In the genomic region with DNA sequence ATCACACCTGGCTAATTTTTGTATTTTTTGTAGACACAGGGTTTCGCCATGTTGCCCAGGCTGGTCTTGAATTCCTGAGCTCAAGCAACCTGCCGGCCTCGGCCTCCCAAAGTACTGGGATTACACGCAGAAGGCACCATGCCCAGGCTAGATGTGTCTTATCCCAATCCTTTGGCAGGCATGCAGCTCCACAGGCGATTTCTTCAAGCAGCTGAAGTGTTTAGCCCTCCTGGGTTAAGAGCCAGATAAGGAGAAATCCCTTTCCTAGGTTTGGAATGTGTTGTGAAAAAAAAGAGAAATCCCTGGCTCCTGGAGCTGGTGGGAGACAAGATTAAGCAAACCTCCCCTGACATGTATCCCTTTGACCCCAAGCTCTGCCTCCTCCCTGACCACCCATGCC, we compare ENCODE assay signal across 1 cellular context.
TF ChIP-seq lines count a peak whose summit lies in the region.

No MANE protein-coding gene starts in this region.

TF ChIP-seq in H1, 55 proteins besides CTCF, POLR2A, EP300 and RAD21:
- TF ChIP-seq HDAC2 (IDR thresholded peaks at IDR 0.05; ENCODE audit: borderline replicate concordance in 1 of 2, low read depth in 2 of 2, low read length in 2 of 2) (no peak), SP4 (IDR thresholded peaks at IDR 0.05; ENCODE audit: low read length) (no peak), SIRT6 (IDR thresholded peaks at IDR 0.05; ENCODE audit: low read length) (no peak), RFX5 (IDR thresholded peaks at IDR 0.05; ENCODE audit: borderline replicate concordance, low read depth, low read length) (no peak), GTF2F1 (IDR thresholded peaks at IDR 0.05; ENCODE audit: borderline replicate concordance, low read depth, low read length) (no peak), FOSL1 (IDR thresholded peaks at IDR 0.05; ENCODE audit: insufficient read depth, low read depth, low read length) (no peak), CBX5 (IDR thresholded peaks at IDR 0.05; ENCODE audit: low read depth, low read length) (no peak), EGR1 (IDR thresholded peaks at IDR 0.05; ENCODE audit: borderline replicate concordance, low read depth, low read length) (no peak), YY1 (IDR thresholded peaks at IDR 0.05; ENCODE audit: low read depth, low read length) (no peak), SIX5 (IDR thresholded peaks at IDR 0.05; ENCODE audit: low read depth, low read length) (no peak), EZH2 (IDR thresholded peaks at IDR 0.05; ENCODE audit: low read depth, low read length, severe bottlenecking) (no peak), MAFK (IDR thresholded peaks at IDR 0.05; ENCODE audit: low read depth, low read length) (no peak), TCF12 (IDR thresholded peaks at IDR 0.05; ENCODE audit: low read depth, low read length) (no peak), RBBP5 (IDR thresholded peaks at IDR 0.05; ENCODE audit: borderline replicate concordance, low read depth, low read length) (no peak)
- TF ChIP-seq, protein P1, sequence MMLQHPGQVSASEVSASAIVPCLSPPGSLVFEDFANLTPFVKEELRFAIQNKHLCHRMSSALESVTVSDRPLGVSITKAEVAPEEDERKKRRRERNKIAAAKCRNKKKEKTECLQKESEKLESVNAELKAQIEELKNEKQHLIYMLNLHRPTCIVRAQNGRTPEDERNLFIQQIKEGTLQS (IDR thresholded peaks at IDR 0.05; ENCODE audit: insufficient read depth, low read depth, low read length) = no peak
- TF ChIP-seq, protein P2, sequence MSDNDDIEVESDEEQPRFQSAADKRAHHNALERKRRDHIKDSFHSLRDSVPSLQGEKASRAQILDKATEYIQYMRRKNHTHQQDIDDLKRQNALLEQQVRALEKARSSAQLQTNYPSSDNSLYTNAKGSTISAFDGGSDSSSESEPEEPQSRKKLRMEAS (IDR thresholded peaks at IDR 0.05) = no peak
- TF ChIP-seq, protein P3, sequence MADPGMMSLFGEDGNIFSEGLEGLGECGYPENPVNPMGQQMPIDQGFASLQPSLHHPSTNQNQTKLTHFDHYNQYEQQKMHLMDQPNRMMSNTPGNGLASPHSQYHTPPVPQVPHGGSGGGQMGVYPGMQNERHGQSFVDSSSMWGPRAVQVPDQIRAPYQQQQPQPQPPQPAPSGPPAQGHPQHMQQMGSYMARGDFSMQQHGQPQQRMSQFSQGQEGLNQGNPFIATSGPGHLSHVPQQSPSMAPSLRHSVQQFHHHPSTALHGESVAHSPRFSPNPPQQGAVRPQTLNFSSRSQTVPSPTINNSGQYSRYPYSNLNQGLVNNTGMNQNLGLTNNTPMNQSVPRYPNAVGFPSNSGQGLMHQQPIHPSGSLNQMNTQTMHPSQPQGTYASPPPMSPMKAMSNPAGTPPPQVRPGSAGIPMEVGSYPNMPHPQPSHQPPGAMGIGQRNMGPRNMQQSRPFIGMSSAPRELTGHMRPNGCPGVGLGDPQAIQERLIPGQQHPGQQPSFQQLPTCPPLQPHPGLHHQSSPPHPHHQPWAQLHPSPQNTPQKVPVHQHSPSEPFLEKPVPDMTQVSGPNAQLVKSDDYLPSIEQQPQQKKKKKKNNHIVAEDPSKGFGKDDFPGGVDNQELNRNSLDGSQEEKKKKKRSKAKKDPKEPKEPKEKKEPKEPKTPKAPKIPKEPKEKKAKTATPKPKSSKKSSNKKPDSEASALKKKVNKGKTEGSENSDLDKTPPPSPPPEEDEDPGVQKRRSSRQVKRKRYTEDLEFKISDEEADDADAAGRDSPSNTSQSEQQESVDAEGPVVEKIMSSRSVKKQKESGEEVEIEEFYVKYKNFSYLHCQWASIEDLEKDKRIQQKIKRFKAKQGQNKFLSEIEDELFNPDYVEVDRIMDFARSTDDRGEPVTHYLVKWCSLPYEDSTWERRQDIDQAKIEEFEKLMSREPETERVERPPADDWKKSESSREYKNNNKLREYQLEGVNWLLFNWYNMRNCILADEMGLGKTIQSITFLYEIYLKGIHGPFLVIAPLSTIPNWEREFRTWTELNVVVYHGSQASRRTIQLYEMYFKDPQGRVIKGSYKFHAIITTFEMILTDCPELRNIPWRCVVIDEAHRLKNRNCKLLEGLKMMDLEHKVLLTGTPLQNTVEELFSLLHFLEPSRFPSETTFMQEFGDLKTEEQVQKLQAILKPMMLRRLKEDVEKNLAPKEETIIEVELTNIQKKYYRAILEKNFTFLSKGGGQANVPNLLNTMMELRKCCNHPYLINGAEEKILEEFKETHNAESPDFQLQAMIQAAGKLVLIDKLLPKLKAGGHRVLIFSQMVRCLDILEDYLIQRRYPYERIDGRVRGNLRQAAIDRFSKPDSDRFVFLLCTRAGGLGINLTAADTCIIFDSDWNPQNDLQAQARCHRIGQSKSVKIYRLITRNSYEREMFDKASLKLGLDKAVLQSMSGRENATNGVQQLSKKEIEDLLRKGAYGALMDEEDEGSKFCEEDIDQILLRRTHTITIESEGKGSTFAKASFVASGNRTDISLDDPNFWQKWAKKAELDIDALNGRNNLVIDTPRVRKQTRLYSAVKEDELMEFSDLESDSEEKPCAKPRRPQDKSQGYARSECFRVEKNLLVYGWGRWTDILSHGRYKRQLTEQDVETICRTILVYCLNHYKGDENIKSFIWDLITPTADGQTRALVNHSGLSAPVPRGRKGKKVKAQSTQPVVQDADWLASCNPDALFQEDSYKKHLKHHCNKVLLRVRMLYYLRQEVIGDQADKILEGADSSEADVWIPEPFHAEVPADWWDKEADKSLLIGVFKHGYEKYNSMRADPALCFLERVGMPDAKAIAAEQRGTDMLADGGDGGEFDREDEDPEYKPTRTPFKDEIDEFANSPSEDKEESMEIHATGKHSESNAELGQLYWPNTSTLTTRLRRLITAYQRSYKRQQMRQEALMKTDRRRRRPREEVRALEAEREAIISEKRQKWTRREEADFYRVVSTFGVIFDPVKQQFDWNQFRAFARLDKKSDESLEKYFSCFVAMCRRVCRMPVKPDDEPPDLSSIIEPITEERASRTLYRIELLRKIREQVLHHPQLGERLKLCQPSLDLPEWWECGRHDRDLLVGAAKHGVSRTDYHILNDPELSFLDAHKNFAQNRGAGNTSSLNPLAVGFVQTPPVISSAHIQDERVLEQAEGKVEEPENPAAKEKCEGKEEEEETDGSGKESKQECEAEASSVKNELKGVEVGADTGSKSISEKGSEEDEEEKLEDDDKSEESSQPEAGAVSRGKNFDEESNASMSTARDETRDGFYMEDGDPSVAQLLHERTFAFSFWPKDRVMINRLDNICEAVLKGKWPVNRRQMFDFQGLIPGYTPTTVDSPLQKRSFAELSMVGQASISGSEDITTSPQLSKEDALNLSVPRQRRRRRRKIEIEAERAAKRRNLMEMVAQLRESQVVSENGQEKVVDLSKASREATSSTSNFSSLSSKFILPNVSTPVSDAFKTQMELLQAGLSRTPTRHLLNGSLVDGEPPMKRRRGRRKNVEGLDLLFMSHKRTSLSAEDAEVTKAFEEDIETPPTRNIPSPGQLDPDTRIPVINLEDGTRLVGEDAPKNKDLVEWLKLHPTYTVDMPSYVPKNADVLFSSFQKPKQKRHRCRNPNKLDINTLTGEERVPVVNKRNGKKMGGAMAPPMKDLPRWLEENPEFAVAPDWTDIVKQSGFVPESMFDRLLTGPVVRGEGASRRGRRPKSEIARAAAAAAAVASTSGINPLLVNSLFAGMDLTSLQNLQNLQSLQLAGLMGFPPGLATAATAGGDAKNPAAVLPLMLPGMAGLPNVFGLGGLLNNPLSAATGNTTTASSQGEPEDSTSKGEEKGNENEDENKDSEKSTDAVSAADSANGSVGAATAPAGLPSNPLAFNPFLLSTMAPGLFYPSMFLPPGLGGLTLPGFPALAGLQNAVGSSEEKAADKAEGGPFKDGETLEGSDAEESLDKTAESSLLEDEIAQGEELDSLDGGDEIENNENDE (IDR thresholded peaks at IDR 0.05; ENCODE audit: insufficient replicate concordance, low read length) = no peak
